In genomic region chr9:74753650-74754049, GRCh38 we compare ENCODE assay signal across 31 cellular contexts.
"Had no signal": no experiment of that assay in that cellular context is flagged by ENCODE, and none has a peak within 500 bp of the region (broad histone marks: within the 10 kb centered on the region; RNA-seq: fewer than 3 reads in every experiment).

No MANE protein-coding gene starts in this region.

- H3K36me3 ChIP-seq: adrenal gland, esophagus muscularis mucosa, gastrocnemius medialis, heart right ventricle had no signal

- DNase-seq: activated CD4-positive, alpha-beta memory T cell treated with anti-CD3 and anti-CD28 coated beads for 36 hours; activated CD4-positive, alpha-beta T cell treated with anti-CD3 and anti-CD28 coated beads for 36 hours; activated CD4-positive, alpha-beta T cell treated with anti-CD3 and anti-CD28 coated beads, Interleukin-2, amount 10 ng/mL, durations not matched to agents 24 days and 14 days; activated CD4-positive, CD25-positive, alpha-beta regulatory T cell; activated CD4-positive, CD25-positive, alpha-beta regulatory T cell treated with anti-CD3 and anti-CD28 coated beads, Interleukin-2, amount 50 U/mL, for 72 hours; activated CD8-positive, alpha-beta memory T cell treated with anti-CD3 and anti-CD28 coated beads, Interleukin-2, amount 10 ng/mL, durations not matched to agents 7 days and 5 days; activated CD8-positive, alpha-beta memory T cell treated with anti-CD3 and anti-CD28 coated beads, Interleukin-2, amount 50 U/mL, for 4 hours; activated CD8-positive, alpha-beta T cell treated with anti-CD3 and anti-CD28 coated beads, Interleukin-2, amount 10 ng/mL, durations not matched to agents 7 days and 5 days; activated effector memory CD4-positive, alpha-beta T cell treated with anti-CD3 and anti-CD28 coated beads, Interleukin-2, amount 50 U/mL, for 16 hours; activated naive CD4-positive, alpha-beta T cell treated with anti-CD3 and anti-CD28 coated beads for 36 hours; activated naive CD8-positive, alpha-beta T cell treated with anti-CD3 and anti-CD28 coated beads for 36 hours; activated naive CD8-positive, alpha-beta T cell treated with anti-CD3 and anti-CD28 coated beads, Interleukin-2, amount 50 U/mL, for 24 hours; activated T-cell treated with anti-CD3 and anti-CD28 coated beads, Interleukin-2, amount 50 U/mL, for 1 hour; activated T-cell treated with anti-CD3 and anti-CD28 coated beads, Interleukin-2, amount 50 U/mL, for 48 hours; adrenal gland; amygdala; aorta; body of pancreas; caudate nucleus; cortex of kidney; dermis blood vessel endothelial cell; effector CD4-positive, alpha-beta T cell; effector memory CD8-positive, alpha-beta T cell; foreskin keratinocyte; gastrocnemius medialis; heart right ventricle; T-helper 1 cell; T-helper 17 cell; T1000 had no signal

- H3K4me1 ChIP-seq: adrenal gland, body of pancreas, esophagus muscularis mucosa, foreskin keratinocyte, gastrocnemius medialis, heart right ventricle had no signal

- H3K4me3 ChIP-seq: adrenal gland, body of pancreas, esophagus muscularis mucosa, gastrocnemius medialis, heart right ventricle had no signal

- H3K9me3 ChIP-seq: adrenal gland, body of pancreas, esophagus muscularis mucosa, gastrocnemius medialis, heart right ventricle had no signal

- H3K27me3 ChIP-seq: adrenal gland, body of pancreas, esophagus muscularis mucosa, foreskin keratinocyte, gastrocnemius medialis, heart right ventricle had no signal

- H3K27ac ChIP-seq: adrenal gland, body of pancreas, epithelial cell of prostate, esophagus muscularis mucosa, foreskin keratinocyte, gastrocnemius medialis, heart right ventricle had no signal

- ATAC-seq: activated CD4-positive, alpha-beta T cell treated with anti-CD3 and anti-CD28 coated beads for 36 hours; activated CD8-positive, alpha-beta memory T cell treated with anti-CD3 and anti-CD28 coated beads, Interleukin-2, amount 10 ng/mL, durations not matched to agents 7 days and 5 days; activated CD8-positive, alpha-beta T cell treated with anti-CD3 and anti-CD28 coated beads, Interleukin-2, amount 10 ng/mL, durations not matched to agents 7 days and 5 days; activated naive CD8-positive, alpha-beta T cell treated with anti-CD3 and anti-CD28 coated beads, Interleukin-2, amount 50 U/mL, for 24 hours; body of pancreas; effector memory CD8-positive, alpha-beta T cell; foreskin keratinocyte; gastrocnemius medialis; heart right ventricle; T-helper 17 cell had no signal
